Comparison of ENCODE assay signal across 23 cellular contexts in genomic region chr17:35984140-35984539, GRCh38. TPM values are rescaled to one million over a fixed set of nuclear protein-coding genes. Genes with fewer than 3 reads are reported as not detected.
DNase-seq lines count a peak whose midpoint lies in the region; ATAC-seq and TF ChIP-seq lines count a peak whose summit lies in the region.
"Had no signal": no experiment of that assay in that cellular context is flagged by ENCODE, and none has a peak within 500 bp of the region (broad histone marks: within the 10 kb centered on the region; RNA-seq: fewer than 3 reads in every experiment).

No MANE protein-coding gene starts in this region.

- intact Hi-C loops in lower lobe of right lung (cut with DNase I): no loop called here
- intact Hi-C loops in activated CD4-positive, alpha-beta T cell treated with anti-CD3 and anti-CD28 coated beads, Interleukin-2, amount 10 ng/mL, durations not matched to agents 24 days and 14 days (cut with micrococcal nuclease): no loop called here

- H3K4me1 ChIP-seq in lower lobe of right lung: peaks cover 8% of the 10 kb centered on the region
- H3K4me1 ChIP-seq: SJCRH30 had no signal

- H3K36me3 ChIP-seq in lower lobe of right lung: no peaks in the 10 kb centered on the region
- H3K36me3 ChIP-seq: SJCRH30 had no signal

- no peak for DNase-seq in T-helper 2 cell treated with Interferon-gamma antibody and Interleukin-4, amounts not matched to agents 5 μg/mL and 100 μg/mL, for 36 hours (ENCODE audit: low spot score)
- DNase-seq in T-helper 2 cell (no peak), lower lobe of right lung (no peak), NCI-H510A (lab: John Stamatoyannopoulos, UW) (no peak), NCI-H345 treated with DMSO at 0.1 percent for 48 hours (lab: John Stamatoyannopoulos, UW; ENCODE audit: unreplicated experiment) (no peak)
- DNase-seq in activated CD4-positive, alpha-beta T cell treated with anti-CD3 and anti-CD28 coated beads, Interleukin-2, amount 10 ng/mL, durations not matched to agents 24 days and 14 days: no peak
- DNase-seq: ACHN; Kasumi-1; MV-4-11; NCI-H1105; NCI-H1436 treated with DMSO at 0.1 percent for 48 hours; NCI-H187 treated with DMSO at 0.1 percent for 48 hours; NCI-H446; NCI-H526; NCI-H82; NK-92 treated with Interleukin-12 subunit alpha and Interleukin-12 subunit beta, amount 100 ng/mL, for 24 hours; PC-3; SJCRH30 had no signal

- H3K27ac ChIP-seq in lower lobe of right lung: no peak overlapping the region
- H3K27ac ChIP-seq: 22Rv1, HL-60, SJCRH30 had no signal

- no peak overlapping the region for H3K4me3 Mint-ChIP-seq in T-helper 2 cell treated with Interferon-gamma antibody and Interleukin-4, amounts not matched to agents 5 μg/mL and 100 μg/mL, for 36 hours
- no peak overlapping the region for H3K4me3 Mint-ChIP-seq in stimulated activated memory B cell treated with anti-CD40 and anti-IgM and Interleukin-4, amounts not matched to agents 10 μg/mL and 1 μg/mL and 100 μg/mL, for 72 hours
- H3K4me3 Mint-ChIP-seq in activated CD4-positive, alpha-beta T cell treated with anti-CD3 and anti-CD28 coated beads, Interleukin-2, amount 10 ng/mL, durations not matched to agents 24 days and 14 days: no peak overlapping the region

- H3K27me3 ChIP-seq in lower lobe of right lung (ENCODE audit: low read depth): no peaks in the 10 kb centered on the region

- no peaks in the 10 kb centered on the region for H3K4me1 Mint-ChIP-seq in T-helper 2 cell treated with Interferon-gamma antibody and Interleukin-4, amounts not matched to agents 5 μg/mL and 100 μg/mL, for 36 hours (ENCODE audit: low read depth)
- no peaks in the 10 kb centered on the region for H3K4me1 Mint-ChIP-seq in stimulated activated memory B cell treated with anti-CD40 and anti-IgM and Interleukin-4, amounts not matched to agents 10 μg/mL and 1 μg/mL and 100 μg/mL, for 72 hours
- H3K4me1 Mint-ChIP-seq in activated CD4-positive, alpha-beta T cell treated with anti-CD3 and anti-CD28 coated beads, Interleukin-2, amount 10 ng/mL, durations not matched to agents 24 days and 14 days: no peaks in the 10 kb centered on the region

- no peaks in the 10 kb centered on the region for H3K36me3 Mint-ChIP-seq in T-helper 2 cell treated with Interferon-gamma antibody and Interleukin-4, amounts not matched to agents 5 μg/mL and 100 μg/mL, for 36 hours (ENCODE audit: low read depth)
- peaks cover 5% of the 10 kb centered on the region for H3K36me3 Mint-ChIP-seq in stimulated activated memory B cell treated with anti-CD40 and anti-IgM and Interleukin-4, amounts not matched to agents 10 μg/mL and 1 μg/mL and 100 μg/mL, for 72 hours
- no peaks in the 10 kb centered on the region for H3K36me3 Mint-ChIP-seq in activated CD4-positive, alpha-beta T cell treated with anti-CD3 and anti-CD28 coated beads, Interleukin-2, amount 10 ng/mL, durations not matched to agents 24 days and 14 days (ENCODE audit: low read depth)

- H3K9me3 ChIP-seq in lower lobe of right lung: no peaks in the 10 kb centered on the region
- H3K9me3 ChIP-seq: SJCRH30 had no signal

- no peak for TF ChIP-seq CTCF in lower lobe of right lung (IDR thresholded peaks at IDR 0.05)

- H3K27ac Mint-ChIP-seq in T-helper 2 cell treated with Interferon-gamma antibody and Interleukin-4, amounts not matched to agents 5 μg/mL and 100 μg/mL, for 36 hours: peak overlapping the region; percentile 27
- H3K27ac Mint-ChIP-seq in stimulated activated memory B cell treated with anti-CD40 and anti-IgM and Interleukin-4, amounts not matched to agents 10 μg/mL and 1 μg/mL and 100 μg/mL, for 72 hours: peak overlapping the region; percentile 35
- H3K27ac Mint-ChIP-seq in activated CD4-positive, alpha-beta T cell treated with anti-CD3 and anti-CD28 coated beads, Interleukin-2, amount 10 ng/mL, durations not matched to agents 24 days and 14 days: no peak overlapping the region

- ATAC-seq in lower lobe of right lung: no peak
- ATAC-seq in stimulated activated memory B cell treated with anti-CD40 and anti-IgM and Interleukin-4, amounts not matched to agents 10 μg/mL and 1 μg/mL and 100 μg/mL, for 72 hours: no peak
- ATAC-seq: K562, PC-3 had no signal

- peak overlapping the region; percentile 27 for H3K4me3 ChIP-seq in lower lobe of right lung
- H3K4me3 ChIP-seq: K562, SJCRH30 had no signal

- H3K9me3 Mint-ChIP-seq in T-helper 2 cell treated with Interferon-gamma antibody and Interleukin-4, amounts not matched to agents 5 μg/mL and 100 μg/mL, for 36 hours: no peaks in the 10 kb centered on the region
- peaks cover 3% of the 10 kb centered on the region for H3K9me3 Mint-ChIP-seq in stimulated activated memory B cell treated with anti-CD40 and anti-IgM and Interleukin-4, amounts not matched to agents 10 μg/mL and 1 μg/mL and 100 μg/mL, for 72 hours
- no peaks in the 10 kb centered on the region for H3K9me3 Mint-ChIP-seq in activated CD4-positive, alpha-beta T cell treated with anti-CD3 and anti-CD28 coated beads, Interleukin-2, amount 10 ng/mL, durations not matched to agents 24 days and 14 days

- H3K27me3 Mint-ChIP-seq in T-helper 2 cell treated with Interferon-gamma antibody and Interleukin-4, amounts not matched to agents 5 μg/mL and 100 μg/mL, for 36 hours (ENCODE audit: low read depth): peaks cover 4% of the 10 kb centered on the region
- H3K27me3 Mint-ChIP-seq in stimulated activated memory B cell treated with anti-CD40 and anti-IgM and Interleukin-4, amounts not matched to agents 10 μg/mL and 1 μg/mL and 100 μg/mL, for 72 hours: peaks cover 20% of the 10 kb centered on the region
- peaks cover 10% of the 10 kb centered on the region for H3K27me3 Mint-ChIP-seq in activated CD4-positive, alpha-beta T cell treated with anti-CD3 and anti-CD28 coated beads, Interleukin-2, amount 10 ng/mL, durations not matched to agents 24 days and 14 days

RNA-seq across cellular contexts. Expression of gene CCL14, which starts 2.4 kb away (rescaled TPM):
- 20.7 TPM for total RNA-seq in lower lobe of right lung
- total RNA-seq in activated CD4-positive, alpha-beta T cell treated with anti-CD3 and anti-CD28 coated beads, Interleukin-2, amount 10 ng/mL, durations not matched to agents 24 days and 14 days: not detected in 2 replicates
- total RNA-seq: K562, M059J, PC-3, SJCRH30 had no signal

RNA-seq across cellular contexts. Expression of gene CCL16, which starts 2.8 kb away (rescaled TPM):
- total RNA-seq in lower lobe of right lung: 0.50 TPM
- total RNA-seq in activated CD4-positive, alpha-beta T cell treated with anti-CD3 and anti-CD28 coated beads, Interleukin-2, amount 10 ng/mL, durations not matched to agents 24 days and 14 days: not detected in 2 replicates
- total RNA-seq: K562, M059J, PC-3, SJCRH30 had no signal

RNA-seq across cellular contexts. Expression of gene CCL15, which starts 17.2 kb away (rescaled TPM):
- 0.50 TPM for total RNA-seq in lower lobe of right lung
- not detected in 2 replicates for total RNA-seq in activated CD4-positive, alpha-beta T cell treated with anti-CD3 and anti-CD28 coated beads, Interleukin-2, amount 10 ng/mL, durations not matched to agents 24 days and 14 days
- total RNA-seq: K562, M059J, PC-3, SJCRH30 had no signal

RNA-seq across cellular contexts. Expression of gene CCL23, which starts 33.6 kb away (rescaled TPM):
- 5.1 TPM for total RNA-seq in lower lobe of right lung
- total RNA-seq in activated CD4-positive, alpha-beta T cell treated with anti-CD3 and anti-CD28 coated beads, Interleukin-2, amount 10 ng/mL, durations not matched to agents 24 days and 14 days: not detected in 2 replicates
- total RNA-seq: K562, M059J, PC-3, SJCRH30 had no signal

RNA-seq across cellular contexts. Expression of gene LYZL6, which starts 40.6 kb away (rescaled TPM):
- not detected for total RNA-seq in lower lobe of right lung
- total RNA-seq in activated CD4-positive, alpha-beta T cell treated with anti-CD3 and anti-CD28 coated beads, Interleukin-2, amount 10 ng/mL, durations not matched to agents 24 days and 14 days: not detected in 2 replicates
- total RNA-seq: K562, M059J, PC-3, SJCRH30 had no signal

Comparison
In these comparisons a context has a peak if more than half of its experiments do, and no peak if none do; other contexts are left out.
1. RNA of gene CCL14, which starts 2.4 kb away (total RNA-seq): 20.7 TPM in lower lobe of right lung (single experiment); not detected in activated CD4-positive, alpha-beta T cell treated with anti-CD3 and anti-CD28 coated beads, Interleukin-2, amount 10 ng/mL, durations not matched to agents 24 days and 14 days; every median in the first group is over 10 times any median in the second.